ENCODE assay signal across 5 cellular contexts in genomic region chr10:87014986-87015716, GRCh38. TPM values are rescaled to one million over a fixed set of nuclear protein-coding genes. Genes with fewer than 3 reads are reported as not detected.
"Had no signal": no experiment of that assay in that cellular context is flagged by ENCODE, and none has a peak within 500 bp of the region (broad histone marks: within the 10 kb centered on the region; RNA-seq: fewer than 3 reads in every experiment).

No MANE protein-coding gene starts in this region.

RNA-seq across cellular contexts. Expression of gene FAM25A, which starts 4.9 kb away (rescaled TPM):
- total RNA-seq: LHCN-M2, MCF 10A, OCI-LY7, SK-MEL-5 had no signal
- polyA plus RNA-seq: SK-N-SH had no signal

RNA-seq across cellular contexts. Expression of gene ADIRF, which starts 46.9 kb away (rescaled TPM):
- total RNA-seq: OCI-LY7, SK-MEL-5 had no signal
- polyA plus RNA-seq: SK-N-SH had no signal

RNA-seq across cellular contexts. Expression of gene SNCG, which starts 56.8 kb away (rescaled TPM):
- total RNA-seq: OCI-LY7, SK-MEL-5 had no signal

RNA-seq across cellular contexts. Expression of gene MMRN2, which starts 57.7 kb away (rescaled TPM):
- total RNA-seq: OCI-LY7 had no signal
